8 cellular contexts compared by ENCODE assay signal in the genomic region with DNA sequence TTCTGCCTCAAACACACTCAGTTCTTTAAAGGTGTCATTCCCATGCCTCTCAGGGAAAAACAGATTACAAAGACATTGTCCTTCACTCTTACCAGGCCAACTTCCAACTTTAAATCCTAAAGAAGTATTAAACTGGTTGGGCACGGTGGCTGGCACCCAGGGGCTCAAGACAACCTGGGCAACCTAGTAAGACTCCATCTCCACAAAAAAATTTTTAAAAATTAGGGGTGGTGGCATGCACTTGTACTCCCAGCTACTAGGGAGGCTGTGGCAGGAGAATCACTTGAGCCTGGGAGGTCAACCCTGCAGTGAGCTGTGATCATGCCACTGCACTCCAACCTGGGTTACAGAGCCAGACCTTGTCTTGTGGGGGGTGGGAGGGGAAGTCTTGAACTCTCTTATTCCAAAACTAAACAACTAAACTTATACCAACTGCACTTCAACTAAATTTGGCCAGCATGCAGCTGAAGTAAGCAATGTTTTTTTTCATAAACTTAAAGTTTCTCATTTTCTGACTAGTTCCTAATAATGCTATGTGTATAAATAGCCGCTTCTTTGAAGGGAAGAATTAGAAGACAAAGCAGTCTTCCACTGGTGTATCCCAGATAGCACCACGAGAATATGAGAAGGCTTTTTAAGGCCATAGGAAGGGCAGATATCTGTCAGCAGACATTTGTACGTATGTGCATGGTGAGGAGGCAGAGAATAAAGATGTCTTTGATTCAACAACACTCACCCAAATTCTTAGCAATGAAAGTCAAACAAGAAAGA. TPM values are rescaled to one million over a fixed set of nuclear protein-coding genes. Genes with fewer than 3 reads are reported as not detected.
DNase-seq lines count a peak whose midpoint lies in the region; ATAC-seq, FAIRE-seq and TF ChIP-seq lines count a peak whose summit lies in the region.

No MANE protein-coding gene starts in this region.

- H3K4me1 ChIP-seq in HAP-1 (peaks cover 29% of the 10 kb centered on the region), small intestine (ENCODE audit: control insufficient read depth in 2 of 2, insufficient read depth in 1 of 2, low read depth in 1 of 2, low read length in 1 of 2) (peaks cover 2 to 7% of the 10 kb centered on the region in 2 donors)

- no peak for FAIRE-seq in small intestine (lab: Jason Lieb, UNC)

- TF ChIP-seq CTCF in WTC11 (IDR thresholded peaks at IDR 0.05) (no peak), fibroblast of villous mesenchyme (IDR thresholded peaks at IDR 0.05; ENCODE audit: insufficient read depth, low read depth, low read length) (no peak)

- H3K9me3 ChIP-seq in HAP-1 (no peaks in the 10 kb centered on the region), small intestine (ENCODE audit: control insufficient read depth, low read depth) (no peaks in the 10 kb centered on the region)

- in situ Hi-C loops in HAP-1 (cut with MboI; ENCODE audit: low sequenced_read_pairs): no loop called here

- H3K27ac Mint-ChIP-seq in WTC11: peak overlapping the region; percentile 93

- H3K27me3 ChIP-seq in HAP-1 (ENCODE audit: low read depth): no peaks in the 10 kb centered on the region
- H3K27me3 ChIP-seq in small intestine (ENCODE audit: control insufficient read depth in 2 of 2, insufficient read depth in 2 of 2, low read length in 2 of 2): no peaks in the 10 kb centered on the region

- DNase-seq in HAP-1 (ENCODE audit: low spot score in 2 of 2) (no peak), WTC11 (ENCODE audit: low spot score) (no peak), fibroblast of villous mesenchyme (ENCODE audit: low read depth) (no peak), small intestine (peak; percentile 12), NCI-H82 treated with DMSO at 0.1 percent for 48 hours (lab: John Stamatoyannopoulos, UW; ENCODE audit: unreplicated experiment) (no peak), Ammon's horn (ENCODE audit: low spot score) (no peak), NCI-H774 (lab: John Stamatoyannopoulos, UW) (no peak)

- H3K4me3 ChIP-seq in HAP-1 (peak overlapping the region; percentile 68; the same call in 1 of the 2 replicates), fibroblast of villous mesenchyme (ENCODE audit: low read depth, low read length) (peak overlapping the region; percentile 85), small intestine (ENCODE audit: low read depth in 1 of 2, low read length in 2 of 2) (peak overlapping the region in 1 of 2 donors; percentile 48)

- no peaks in the 10 kb centered on the region for H3K36me3 ChIP-seq in HAP-1 (replicated peaks)
- H3K36me3 ChIP-seq in small intestine (ENCODE audit: control insufficient read depth in 2 of 2, insufficient read depth in 2 of 2, low read length in 2 of 2): no peaks in the 10 kb centered on the region

- no peaks in the 10 kb centered on the region for H3K27me3 Mint-ChIP-seq in WTC11 (ENCODE audit: low read depth)

- no peak for ATAC-seq in WTC11
- ATAC-seq in GM18519 (IDR thresholded peaks at IDR 0.05; ENCODE audit: low FRiP score, unreplicated experiment): no peak

- WGBS in small intestine, 3 donors: 28 to 53% (median 38%) methylated on average over 4 of the region's 4 CpGs

- POLR2A ChIA-PET in WTC11 (lab: Charles Lee): no interaction called here

- H3K9me3 Mint-ChIP-seq in WTC11: no peaks in the 10 kb centered on the region

- no peaks in the 10 kb centered on the region for H3K36me3 Mint-ChIP-seq in WTC11

- peak overlapping the region; percentile 83 to 84 for H3K27ac ChIP-seq in small intestine (ENCODE audit: low read depth in 1 of 2, low read length in 1 of 2)

- CTCF ChIA-PET in WTC11 (lab: Charles Lee): interaction anchor here (0.6 kb wide), 1 partner anchor 198 kb away, joined by 3 read pairs; no protein-coding TSS in a partner anchor

- H3K4me1 Mint-ChIP-seq in WTC11: peaks cover 45% of the 10 kb centered on the region

- H3K4me3 Mint-ChIP-seq in WTC11: peak overlapping the region; percentile 87

TF ChIP-seq in WTC11, 78 proteins besides CTCF, POLR2A, EP300 and RAD21:
- TF ChIP-seq SOX15 (CRISPR knock-in tag; IDR thresholded peaks at IDR 0.05): no peak
- TF ChIP-seq, protein P1, sequence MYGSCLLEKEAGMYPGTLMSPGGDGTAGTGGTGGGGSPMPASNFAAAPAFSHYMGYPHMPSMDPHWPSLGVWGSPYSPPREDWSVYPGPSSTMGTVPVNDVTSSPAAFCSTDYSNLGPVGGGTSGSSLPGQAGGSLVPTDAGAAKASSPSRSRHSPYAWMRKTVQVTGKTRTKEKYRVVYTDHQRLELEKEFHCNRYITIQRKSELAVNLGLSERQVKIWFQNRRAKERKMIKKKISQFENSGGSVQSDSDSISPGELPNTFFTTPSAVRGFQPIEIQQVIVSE (CRISPR knock-in tag; IDR thresholded peaks at IDR 0.05; ENCODE audit: borderline replicate concordance): no peak

RNA-seq across cellular contexts. Expression of gene SLC11A2, which starts 2.4 kb away (rescaled TPM):
- 48.6 to 58.0 TPM (median 54.6 TPM) in 3 replicates for total RNA-seq in WTC11 (2021)
- total RNA-seq in fibroblast of villous mesenchyme: 39.0 and 56.6 TPM in 2 replicates
- polyA plus RNA-seq in small intestine: 10 to 100 TPM in 2 of 3 donors, 1 to 10 TPM in 1; 8.9 to 19.4 (median 14.1) TPM

RNA-seq across cellular contexts. Expression of gene LETMD1, which starts 24.3 kb away (rescaled TPM):
- 43.3 to 45.9 TPM (median 45.8 TPM) in 3 replicates for total RNA-seq in WTC11 (2021)
- total RNA-seq in fibroblast of villous mesenchyme: 23.7 and 25.8 TPM in 2 replicates
- 10 to 100 TPM; 74.7 to 91.7 (median 79.4) TPM for polyA plus RNA-seq in small intestine

RNA-seq across cellular contexts. Expression of gene CSRNP2, which starts 59.6 kb away (rescaled TPM):
- total RNA-seq in WTC11 (2021) (33.7 to 36.1 TPM (median 34.2 TPM) in 3 replicates), fibroblast of villous mesenchyme (23.2 and 25.9 TPM in 2 replicates)
- 1 to 10 TPM; 3.8 to 8.2 (median 8.1) TPM for polyA plus RNA-seq in small intestine
